In the genomic region with DNA sequence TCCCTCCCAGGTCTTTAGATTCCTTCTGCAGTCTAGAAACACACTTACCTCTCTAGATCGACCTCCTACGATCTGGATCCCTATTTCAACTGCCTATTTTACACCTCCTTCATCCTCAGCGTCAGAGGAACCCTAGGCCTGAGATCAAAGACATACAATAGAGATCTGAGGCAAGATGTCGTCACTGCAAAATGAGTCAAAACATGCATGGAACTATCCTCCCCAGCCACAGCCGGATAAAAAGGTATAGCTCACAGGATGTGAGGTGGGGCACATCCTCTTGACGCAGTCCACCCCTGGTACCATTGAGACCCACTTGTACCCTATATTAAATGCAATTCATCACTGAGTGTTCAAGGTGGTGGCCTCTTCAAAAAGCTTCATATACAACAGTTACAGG, we compare ENCODE assay signal across 23 cellular contexts.
DNase-seq lines count a peak whose midpoint lies in the region; ATAC-seq lines count a peak whose summit lies in the region.
"Had no signal": no experiment of that assay in that cellular context is flagged by ENCODE, and none has a peak within 500 bp of the region (broad histone marks: within the 10 kb centered on the region; RNA-seq: fewer than 3 reads in every experiment).

No MANE protein-coding gene starts in this region.

- peak overlapping the region in 1 of 2 donors; percentile 6 for H3K4me3 Mint-ChIP-seq in activated T-cell treated with anti-CD3 and anti-CD28 coated beads, Interleukin-2, amount 50 U/mL, for 72 hours
- H3K4me3 Mint-ChIP-seq: B cell, natural killer cell, WTC11 had no signal

- no peaks in the 10 kb centered on the region for H3K36me3 Mint-ChIP-seq in activated T-cell treated with anti-CD3 and anti-CD28 coated beads, Interleukin-2, amount 50 U/mL, for 72 hours (ENCODE audit: insufficient read depth in 2 of 2)
- no peaks in the 10 kb centered on the region for H3K36me3 Mint-ChIP-seq in activated naive CD4-positive, alpha-beta T cell treated with anti-CD3 and anti-CD28 coated beads, Interleukin-2, amount 50 U/mL, for 72 hours
- H3K36me3 Mint-ChIP-seq: natural killer cell, WTC11 had no signal

- peaks cover 11% of the 10 kb centered on the region for H3K27me3 Mint-ChIP-seq in activated T-cell treated with anti-CD3 and anti-CD28 coated beads, Interleukin-2, amount 50 U/mL, for 72 hours (ENCODE audit: low read depth)

- no peaks in the 10 kb centered on the region for H3K9me3 Mint-ChIP-seq in activated T-cell treated with anti-CD3 and anti-CD28 coated beads, Interleukin-2, amount 50 U/mL, for 72 hours
- H3K9me3 Mint-ChIP-seq in activated naive CD4-positive, alpha-beta T cell treated with anti-CD3 and anti-CD28 coated beads, Interleukin-2, amount 50 U/mL, for 72 hours: no peaks in the 10 kb centered on the region
- H3K9me3 Mint-ChIP-seq: natural killer cell, WTC11 had no signal

- H3K27ac Mint-ChIP-seq in activated T-cell treated with anti-CD3 and anti-CD28 coated beads, Interleukin-2, amount 50 U/mL, for 72 hours: peak overlapping the region; percentile 17
- no peak overlapping the region for H3K27ac Mint-ChIP-seq in activated naive CD4-positive, alpha-beta T cell treated with anti-CD3 and anti-CD28 coated beads, Interleukin-2, amount 50 U/mL, for 72 hours
- H3K27ac Mint-ChIP-seq: B cell, natural killer cell, WTC11 had no signal

- ATAC-seq in activated T-cell treated with anti-CD3 and anti-CD28 coated beads, Interleukin-2, amount 50 U/mL, for 72 hours (replicated peaks in 1 of 2): peak; percentile 83 to 94
- peak; percentile 88 to 93 for ATAC-seq in activated naive CD4-positive, alpha-beta T cell treated with anti-CD3 and anti-CD28 coated beads, Interleukin-2, amount 50 U/mL, for 72 hours
- no peak for ATAC-seq in HG02610 (IDR thresholded peaks at IDR 0.05; ENCODE audit: unreplicated experiment)
- ATAC-seq in HG02973 (IDR thresholded peaks at IDR 0.05; ENCODE audit: unreplicated experiment): no peak
- ATAC-seq: A549, K562, left lung, natural killer cell, WTC11 had no signal

- peak; percentile 21 to 38 for DNase-seq in activated T-cell treated with anti-CD3 and anti-CD28 coated beads, Interleukin-2, amount 50 U/mL, for 72 hours
- DNase-seq in activated T-cell treated with anti-CD3 and anti-CD28 coated beads for 4 hours (no peak), ELR (ENCODE audit: low read depth) (peak; percentile 23), mucosa of gallbladder (ENCODE audit: low spot score) (no peak)
- peak; percentile 20 for DNase-seq in activated CD4-positive, alpha-beta T cell treated with anti-CD3 and anti-CD28 coated beads for 48 hours
- DNase-seq in activated naive CD4-positive, alpha-beta T cell treated with anti-CD3 and anti-CD28 coated beads, Interleukin-2, amount 50 U/mL, for 72 hours (ENCODE audit: low spot score in 2 of 2): peak in 1 of 2 donors; percentile 14
- DNase-seq: activated CD8-positive, alpha-beta memory T cell treated with anti-CD3 and anti-CD28 coated beads, Interleukin-2, amount 50 U/mL, for 48 hours; effector CD4-positive, alpha-beta T cell; foreskin melanocyte; hippocampal formation; left lung; natural killer cell; NCI-H1436 treated with DMSO at 0.1 percent for 48 hours; NCI-H510A; Peyer's patch; stimulated activated CD8-positive, alpha-beta memory T cell treated with anti-CD3 and anti-CD28 coated beads, Interleukin-4, amount 100 ng/mL, for 48 hours; T-helper 9 cell had no signal

- H3K4me1 Mint-ChIP-seq in activated T-cell treated with anti-CD3 and anti-CD28 coated beads, Interleukin-2, amount 50 U/mL, for 72 hours (ENCODE audit: low read depth): peaks cover 6% of the 10 kb centered on the region
- H3K4me1 Mint-ChIP-seq: B cell, natural killer cell had no signal

Comparison
In these comparisons a context has a peak if more than half of its experiments do, and no peak if none do; other contexts are left out.
1. DNase-seq: peak in activated T-cell treated with anti-CD3 and anti-CD28 coated beads, Interleukin-2, amount 50 U/mL, for 72 hours (2 of 2), ELR (single experiment) and activated CD4-positive, alpha-beta T cell treated with anti-CD3 and anti-CD28 coated beads for 48 hours (single experiment); none in activated T-cell treated with anti-CD3 and anti-CD28 coated beads for 4 hours (single experiment) and mucosa of gallbladder (single experiment).
2. ATAC-seq: peak in activated T-cell treated with anti-CD3 and anti-CD28 coated beads, Interleukin-2, amount 50 U/mL, for 72 hours (2 of 2) and activated naive CD4-positive, alpha-beta T cell treated with anti-CD3 and anti-CD28 coated beads, Interleukin-2, amount 50 U/mL, for 72 hours (2 of 2); none in HG02610 (single experiment) and HG02973 (single experiment).